In genomic region chr5:80083115-80083890, GRCh38 we compare ENCODE assay signal across 8 cellular contexts. TPM values are rescaled to one million over a fixed set of nuclear protein-coding genes. Genes with fewer than 3 reads are reported as not detected.
DNase-seq lines count a peak whose midpoint lies in the region; ATAC-seq, FAIRE-seq and TF ChIP-seq lines count a peak whose summit lies in the region.

No MANE protein-coding gene starts in this region.

- no peak overlapping the region for H3K4me2 ChIP-seq in SK-N-SH

- H3K9me2 ChIP-seq in SK-N-SH, result no peaks in the 10 kb centered on the region

- H4K20me1 ChIP-seq in SK-N-SH (ENCODE audit: insufficient read depth), result no peaks in the 10 kb centered on the region

- POLR2A ChIA-PET in SK-N-SH (lab: Yijun Ruan, JAX), result interaction anchor here (1.2 kb wide), 1 partner anchor 92 kb away, joined by 3 read pairs; the partner anchor contains the start of gene MTX3

- CTCF ChIA-PET in SK-N-SH (lab: Yijun Ruan, JAX), result interaction anchor here (0.6 to 3.1 kb wide), 54 partner anchors 9 to 1064 kb away, joined by 3 to 16 read pairs (median 4); partner anchors contain the start of genes MTX3, SPZ1 and THBS4

- no peak overlapping the region for H3K9ac ChIP-seq in SK-N-SH
- H3K9ac ChIP-seq in skeletal muscle tissue (ENCODE audit: low read depth in 1 of 3, low read length in 3 of 3), result peak overlapping the region; percentile 54 to 69 (median 58)

- DNase-seq in AG08396 (ENCODE audit: low spot score), result peak; percentile 76
- peak; percentile 38 for DNase-seq in GM18507 (ENCODE audit: extremely low spot score, insufficient read length, low read depth)
- peak; percentile 72 for DNase-seq in NAMALWA (ENCODE audit: low spot score)
- peak; percentile 76 for DNase-seq in SK-N-SH
- peak; percentile 78 to 82 for DNase-seq in T47D (ENCODE audit: low read depth in 1 of 2, low spot score in 1 of 2)
- peak; percentile 66 for DNase-seq in iPS-NIHi7 (ENCODE audit: extremely low spot score)

- H3F3A ChIP-seq in SK-N-SH (replicated peaks; ENCODE audit: insufficient read depth), result no peaks in the 10 kb centered on the region

- H3K36me3 ChIP-seq in SK-N-SH (replicated peaks in 1 of 2; ENCODE audit: control insufficient read depth in 1 of 2, insufficient read depth in 2 of 2, low read length in 1 of 2) (no peaks in the 10 kb centered on the region), skeletal muscle tissue (ENCODE audit: control insufficient read depth in 3 of 3, insufficient read depth in 3 of 3, low read length in 3 of 3) (peaks cover 0 to 13% (median 5%) of the 10 kb centered on the region in 3 donors)

- no peak for TF ChIP-seq EP300 in SK-N-SH (IDR thresholded peaks at IDR 0.05; ENCODE audit: borderline replicate concordance in 1 of 2, low read depth in 1 of 2, low read length in 1 of 2)

- peak; percentile 81 for TF ChIP-seq CTCF in SK-N-SH (IDR thresholded peaks at IDR 0.05)

- ATAC-seq in HG03457 (IDR thresholded peaks at IDR 0.05; ENCODE audit: unreplicated experiment), result no peak

- no peak overlapping the region for H2AFZ ChIP-seq in SK-N-SH (ENCODE audit: low read depth)

- H3K27me3 ChIP-seq in SK-N-SH (ENCODE audit: insufficient read depth), result no peaks in the 10 kb centered on the region
- H3K27me3 ChIP-seq in skeletal muscle tissue (ENCODE audit: control insufficient read depth in 3 of 3, insufficient read depth in 3 of 3, low read length in 3 of 3), result no peaks in the 10 kb centered on the region

- peak; percentile 77 for FAIRE-seq in GM18507 (lab: Jason Lieb, UNC)

- no peak overlapping the region for H3K27ac ChIP-seq in SK-N-SH (ENCODE audit: low read depth in 2 of 2, low read length in 1 of 2)
- H3K27ac ChIP-seq in skeletal muscle tissue (ENCODE audit: low read depth, low read length), result peak overlapping the region; percentile 43

- H3K4me3 ChIP-seq in SK-N-SH (ENCODE audit: low read depth in 2 of 2, low read length in 1 of 2) (no peak overlapping the region), skeletal muscle tissue (ENCODE audit: low read length in 3 of 3) (peak overlapping the region; percentile 47 to 61 (median 57))

- H3K9me3 ChIP-seq in SK-N-SH (no peaks in the 10 kb centered on the region), skeletal muscle tissue (ENCODE audit: control insufficient read depth in 3 of 3, low read length in 3 of 3) (no peaks in the 10 kb centered on the region)

- peak; percentile 85 for TF ChIP-seq RAD21 in SK-N-SH (IDR thresholded peaks at IDR 0.05; ENCODE audit: low read length)

- no peaks in the 10 kb centered on the region for H3K79me2 ChIP-seq in SK-N-SH (ENCODE audit: insufficient read depth)

- in situ Hi-C loops in T47D (cut with HindIII; ENCODE audit: low pct_unique_long_range_greater_than_20kb, low sequenced_read_pairs), result no loop called here

- H3K4me1 ChIP-seq in SK-N-SH (ENCODE audit: control insufficient read depth in 1 of 2, insufficient read depth in 2 of 2, low read depth in 1 of 2, low read length in 1 of 2), result no peaks in the 10 kb centered on the region; a peak in 1 of 4 replicates
- H3K4me1 ChIP-seq in skeletal muscle tissue (ENCODE audit: control insufficient read depth in 3 of 3, insufficient read depth in 3 of 3, low read length in 3 of 3), result peaks cover 0 to 9% (median 7%) of the 10 kb centered on the region in 3 donors

- 54% methylated on average over 19 of the region's 19 CpGs for WGBS in SK-N-SH (ENCODE audit: low lambda C conversion rate)

TF ChIP-seq in SK-N-SH, 30 proteins besides CTCF, POLR2A, EP300 and RAD21:
- TF ChIP-seq FOXJ3 (CRISPR knock-in tag; IDR thresholded peaks at IDR 0.05) (no peak), SMC3 (IDR thresholded peaks at IDR 0.05; ENCODE audit: low read depth, low read length) (peak; percentile 55)
TF ChIP-seq in SK-N-SH: peak in this region for 1.

RNA-seq across cellular contexts. Expression of gene THBS4, which starts 48.2 kb away (rescaled TPM):
- polyA plus RNA-seq in SK-N-SH (2012; rRNA removed), result 0.58 and 1.1 TPM in 2 replicates
- polyA plus RNA-seq in SK-N-SH (2012; cell fraction: cytosol; rRNA removed), result 0.40 and 0.56 TPM in 2 replicates
- polyA plus RNA-seq in SK-N-SH (2012; cell fraction: nucleus; rRNA removed), result 1.3 and 2.4 TPM in 2 replicates
- total RNA-seq in skeletal muscle tissue, result 135 TPM

Comparison
In these comparisons a context has a peak if more than half of its experiments do, and no peak if none do; other contexts are left out.
1. H3K4me3 ChIP-seq: peak in skeletal muscle tissue (3 of 3); none in SK-N-SH (0 of 2).
2. Peak in every context shown above with its lines, with median percentiles within 50 percentile points of each other: DNase-seq.